ENCODE assay signal across 9 cellular contexts in the genomic region with DNA sequence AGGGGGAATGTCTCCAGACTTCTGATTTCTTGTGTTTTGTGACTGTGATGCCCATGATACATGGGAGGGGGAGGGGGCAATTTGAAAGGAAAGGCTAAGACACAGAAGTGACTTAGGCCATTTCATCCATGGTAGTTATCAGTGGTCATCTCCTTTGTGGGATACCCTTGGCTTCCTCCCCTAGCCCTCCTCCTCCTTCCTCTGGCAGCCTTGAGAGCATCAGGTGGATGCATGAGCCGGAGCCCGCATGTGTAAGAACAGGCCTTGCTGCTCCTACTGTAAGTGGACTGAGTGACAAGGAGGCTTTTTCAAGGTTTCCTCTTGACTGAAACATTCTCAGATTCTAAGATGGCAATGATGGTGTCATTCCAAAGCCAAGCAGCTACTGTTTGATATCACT. TPM values are rescaled to one million over a fixed set of nuclear protein-coding genes. Genes with fewer than 3 reads are reported as not detected.
DNase-seq lines count a peak whose midpoint lies in the region; ATAC-seq, FAIRE-seq and TF ChIP-seq lines count a peak whose summit lies in the region.
"Had no signal": no experiment of that assay in that cellular context is flagged by ENCODE, and none has a peak within 500 bp of the region (broad histone marks: within the 10 kb centered on the region; RNA-seq: fewer than 3 reads in every experiment).

No MANE protein-coding gene starts in this region.

- no peaks in the 10 kb centered on the region for H3K79me2 ChIP-seq in H9 (ENCODE audit: insufficient read depth, low read length)

- H3K27ac ChIP-seq in A673 (ENCODE audit: low read depth, low read length, poor library complexity, severe bottlenecking) (no peak overlapping the region), H9 (ENCODE audit: insufficient read length, low read depth, low read length) (no peak overlapping the region), lung (ENCODE audit: low read depth in 1 of 2, low read length in 1 of 2) (no peak overlapping the region)

- WGBS in H9 (ENCODE audit: extremely low coverage, insufficient read length, low lambda C conversion rate): no CpG with 5 or more reads among the region's 2 CpGs
- 58 to 88% methylated on average over 2 of the region's 2 CpGs for WGBS in lung, 2 donors

- no peak overlapping the region for H3K14ac ChIP-seq in H9 (ENCODE audit: insufficient read depth, low read length)

- H3K4me2 ChIP-seq in H9 (ENCODE audit: insufficient read depth, insufficient read length, low read length): peak overlapping the region; percentile 90

- H2BK120ac ChIP-seq in H9 (ENCODE audit: low read depth, low read length, poor library complexity, severe bottlenecking): no peak overlapping the region

- no peak overlapping the region for H4K5ac ChIP-seq in H9 (ENCODE audit: insufficient read length, low read depth, low read length)

- no peak overlapping the region for H2BK5ac ChIP-seq in H9 (ENCODE audit: insufficient read length, low read length)

- H4K91ac ChIP-seq in H9 (ENCODE audit: insufficient read length, low read depth, low read length): no peak overlapping the region

- H3K23me2 ChIP-seq in H9 (ENCODE audit: insufficient read length, low read depth, low read length, poor library complexity, severe bottlenecking): peaks cover 11% of the 10 kb centered on the region

- H3K4me1 ChIP-seq in A673 (ENCODE audit: insufficient read depth, low read length, poor library complexity, severe bottlenecking) (peaks cover 6% of the 10 kb centered on the region), H9 (ENCODE audit: insufficient read depth, low read length) (peaks cover 4% of the 10 kb centered on the region; the same call in 1 of the 2 replicates), lung (ENCODE audit: control insufficient read depth in 2 of 2, insufficient read depth in 2 of 2, low read length in 2 of 2) (no peaks in the 10 kb centered on the region)

- H4K20me1 ChIP-seq in H9 (ENCODE audit: control insufficient read depth, insufficient read depth, insufficient read length): no peaks in the 10 kb centered on the region

- no peak overlapping the region for H2AFZ ChIP-seq in H9 (ENCODE audit: low read length)

- no peak for FAIRE-seq in D721Med (lab: Jason Lieb, UNC)
- FAIRE-seq: colon had no signal

- H3K4me3 ChIP-seq in A673 (ENCODE audit: low read depth, low read length, poor library complexity, severe bottlenecking) (peak overlapping the region; percentile 70), lung (peak overlapping the region; percentile 67)

- no peak overlapping the region for H3K18ac ChIP-seq in H9 (ENCODE audit: insufficient read length, low read depth, low read length)

- no peak overlapping the region for H2AK5ac ChIP-seq in H9 (ENCODE audit: insufficient read length, low read length)

- no peak overlapping the region for H3K9ac ChIP-seq in H9 (ENCODE audit: extremely low read depth, insufficient read length, low read length)

- no peak for ATAC-seq in lung (ENCODE audit: insufficient read depth, low FRiP score)
- no peak for ATAC-seq in GM21390 (IDR thresholded peaks at IDR 0.05; ENCODE audit: unreplicated experiment)
- no peak for ATAC-seq in HG02588 (IDR thresholded peaks at IDR 0.05; ENCODE audit: unreplicated experiment)

- no peak for TF ChIP-seq CTCF in A673 (conservative IDR thresholded peaks at IDR 0.05; ENCODE audit: low read depth, low read length)
- no peak for TF ChIP-seq CTCF in H9 (conservative IDR thresholded peaks at IDR 0.05)
- TF ChIP-seq CTCF in lung (IDR thresholded peaks at IDR 0.05; ENCODE audit: control extremely low read depth, extremely low read depth): no peak
- TF ChIP-seq CTCF in D721Med (IDR thresholded peaks at IDR 0.05; ENCODE audit: insufficient read depth, missing control alignments): no peak

- H3K27me3 Mint-ChIP-seq in H9 (ENCODE audit: low read depth): peaks cover 29% of the 10 kb centered on the region
- no peaks in the 10 kb centered on the region for H3K27me3 Mint-ChIP-seq in activated T-helper 2 cell treated with anti-CD3 and anti-CD28 coated beads, Interferon-gamma antibody, Interleukin-2, Interleukin-4, amounts not matched to agents 10 μg/mL and 5 μg/mL and 100 μg/mL, durations not matched to agents 14 hours and 24 hours and 36 hours (ENCODE audit: low read depth)

- no peaks in the 10 kb centered on the region for H3K36me3 ChIP-seq in A673 (ENCODE audit: insufficient read depth, low read length, poor library complexity, severe bottlenecking)
- no peaks in the 10 kb centered on the region for H3K36me3 ChIP-seq in lung (ENCODE audit: control insufficient read depth in 2 of 2, insufficient read depth in 2 of 2, low read length in 2 of 2)

- CTCF ChIA-PET in A673 (lab: Charles Lee): no interaction called here

- H3T11ph ChIP-seq in H9 (ENCODE audit: low read length): no peak overlapping the region

- DNase-seq in A673 (ENCODE audit: low spot score) (no peak), H9 (no peak), lung (ENCODE audit: low spot score) (no peak), D721Med (ENCODE audit: insufficient read length, low spot score) (no peak)
- no peak for DNase-seq in activated T-helper 2 cell treated with anti-CD3 and anti-CD28 coated beads, Interferon-gamma antibody, Interleukin-2, Interleukin-4, amounts not matched to agents 10 μg/mL and 5 μg/mL and 100 μg/mL, durations not matched to agents 14 hours and 24 hours and 36 hours (ENCODE audit: low spot score)
- no peak for DNase-seq in effector CD8-positive, alpha-beta T cell (lab: John Stamatoyannopoulos, UW)

- H3K4me3 Mint-ChIP-seq in H9: peak overlapping the region; percentile 93 to 96
- peak overlapping the region; percentile 97 for H3K4me3 Mint-ChIP-seq in activated T-helper 2 cell treated with anti-CD3 and anti-CD28 coated beads, Interferon-gamma antibody, Interleukin-2, Interleukin-4, amounts not matched to agents 10 μg/mL and 5 μg/mL and 100 μg/mL, durations not matched to agents 14 hours and 24 hours and 36 hours (ENCODE audit: low read depth)

- no peak overlapping the region for H3K56ac ChIP-seq in H9 (ENCODE audit: insufficient read length, low read depth, low read length)

- no peaks in the 10 kb centered on the region for H3K79me1 ChIP-seq in H9 (ENCODE audit: insufficient read depth, low read depth, low read length, poor library complexity, severe bottlenecking)

- POLR2A ChIA-PET in A673 (lab: Charles Lee; ENCODE audit: low non-redundant PET): no interaction called here

- intact Hi-C loops in A673 (cut with micrococcal nuclease; ENCODE audit: unreplicated experiment): no loop called here
- intact Hi-C loops in activated T-helper 2 cell treated with anti-CD3 and anti-CD28 coated beads, Interferon-gamma antibody, Interleukin-2, Interleukin-4, amounts not matched to agents 10 μg/mL and 5 μg/mL and 100 μg/mL, durations not matched to agents 14 hours and 24 hours and 36 hours (cut with micrococcal nuclease): loop anchor here (10.0 kb wide), 1 partner anchor 304 kb away; a partner anchor contains a TSS

- no peak overlapping the region for H2BK20ac ChIP-seq in H9 (ENCODE audit: low read depth, low read length, poor library complexity, severe bottlenecking)

- no TSS peak for BruUV-seq in A673 (replicated peaks; lab: Mats Ljungman, UMichigan)

- H3K9me3 Mint-ChIP-seq in H9: no peaks in the 10 kb centered on the region
- H3K9me3 Mint-ChIP-seq in activated T-helper 2 cell treated with anti-CD3 and anti-CD28 coated beads, Interferon-gamma antibody, Interleukin-2, Interleukin-4, amounts not matched to agents 10 μg/mL and 5 μg/mL and 100 μg/mL, durations not matched to agents 14 hours and 24 hours and 36 hours: no peaks in the 10 kb centered on the region

- H3K4me1 Mint-ChIP-seq in H9: peaks cover 6 to 7% of the 10 kb centered on the region in 2 experiments
- H3K4me1 Mint-ChIP-seq in activated T-helper 2 cell treated with anti-CD3 and anti-CD28 coated beads, Interferon-gamma antibody, Interleukin-2, Interleukin-4, amounts not matched to agents 10 μg/mL and 5 μg/mL and 100 μg/mL, durations not matched to agents 14 hours and 24 hours and 36 hours (ENCODE audit: low read depth): peaks cover 50% of the 10 kb centered on the region

- no peak overlapping the region for H3K23ac ChIP-seq in H9 (ENCODE audit: insufficient read length, low read depth, low read length)

- no peaks in the 10 kb centered on the region for H3K9me3 ChIP-seq in A673 (ENCODE audit: low read depth, low read length, poor library complexity, severe bottlenecking)
- H3K9me3 ChIP-seq in H9 (ENCODE audit: control insufficient read depth, low read depth, low read length): no peaks in the 10 kb centered on the region
- H3K9me3 ChIP-seq in lung (ENCODE audit: control insufficient read depth in 2 of 2, insufficient read depth in 1 of 2, low read length in 1 of 2): no peaks in the 10 kb centered on the region

- no peak overlapping the region for H3K27ac Mint-ChIP-seq in H9
- H3K27ac Mint-ChIP-seq in activated T-helper 2 cell treated with anti-CD3 and anti-CD28 coated beads, Interferon-gamma antibody, Interleukin-2, Interleukin-4, amounts not matched to agents 10 μg/mL and 5 μg/mL and 100 μg/mL, durations not matched to agents 14 hours and 24 hours and 36 hours: peak overlapping the region; percentile 87

- H2BK15ac ChIP-seq in H9 (ENCODE audit: low read depth, low read length): no peak overlapping the region

- H3K27me3 ChIP-seq in A673 (replicated peaks; ENCODE audit: insufficient read depth, low read depth, low read length, poor library complexity) (no peaks in the 10 kb centered on the region), H9 (ENCODE audit: insufficient read depth, low read length) (no peaks in the 10 kb centered on the region; the same call in 1 of the 2 replicates), lung (ENCODE audit: control insufficient read depth, insufficient read depth) (no peaks in the 10 kb centered on the region)

- H4K8ac ChIP-seq in H9 (replicated peaks; ENCODE audit: insufficient read length, low read depth, low read length): no peak overlapping the region

- no peak overlapping the region for H2BK12ac ChIP-seq in H9 (ENCODE audit: insufficient read length, low read depth, low read length)

- H3K4ac ChIP-seq in H9 (ENCODE audit: low read depth, low read length): no peak overlapping the region

- H3K36me3 Mint-ChIP-seq in H9 (ENCODE audit: insufficient read depth in 1 of 3, low read depth in 3 of 3): peaks cover 0 to 2% (median 0%) of the 10 kb centered on the region in 3 experiments; a peak in 1 of 7 replicates
- H3K36me3 Mint-ChIP-seq in activated T-helper 2 cell treated with anti-CD3 and anti-CD28 coated beads, Interferon-gamma antibody, Interleukin-2, Interleukin-4, amounts not matched to agents 10 μg/mL and 5 μg/mL and 100 μg/mL, durations not matched to agents 14 hours and 24 hours and 36 hours (ENCODE audit: low read depth): peaks cover 48% of the 10 kb centered on the region

RNA-seq across cellular contexts. Expression of a gene that starts 0.9 kb away (rescaled TPM):
- total RNA-seq in A673 (2021) (14.4 and 15.0 TPM in 2 replicates), H9 (2021) (6.5 and 7.0 TPM in 2 replicates), lung (10 to 100 TPM; 21.3 to 31.1 TPM)
- total RNA-seq in activated T-helper 2 cell treated with anti-CD3 and anti-CD28 coated beads, Interferon-gamma antibody, Interleukin-2, Interleukin-4, amounts not matched to agents 10 μg/mL and 5 μg/mL and 100 μg/mL, durations not matched to agents 14 hours and 24 hours and 36 hours: 145 and 150 TPM in 2 replicates
- 10 to 100 TPM; 14.5 to 28.8 TPM for polyA plus RNA-seq in lung
